In the genomic region with DNA sequence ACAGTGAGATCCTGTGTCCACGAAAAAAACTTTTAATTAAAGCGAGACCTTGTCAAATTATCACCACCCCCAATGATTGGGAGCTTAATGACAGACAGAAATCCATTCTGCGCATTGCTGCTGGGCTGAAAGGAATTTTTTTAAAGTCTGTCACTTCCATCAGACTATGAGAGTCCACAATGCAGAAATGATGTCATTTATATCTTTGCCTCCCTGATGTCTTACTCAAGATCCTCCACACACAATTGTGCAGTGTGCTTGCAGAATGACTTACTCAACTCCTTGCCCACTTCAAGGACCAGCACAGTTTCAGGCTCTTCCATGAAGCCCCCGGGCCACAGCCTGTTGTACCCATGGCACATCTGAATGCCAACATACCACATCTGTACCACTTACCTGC, we compare ENCODE assay signal across 35 cellular contexts. TPM values are rescaled to one million over a fixed set of nuclear protein-coding genes. Genes with fewer than 3 reads are reported as not detected.
"Had no signal": no experiment of that assay in that cellular context is flagged by ENCODE, and none has a peak within 500 bp of the region (broad histone marks: within the 10 kb centered on the region; RNA-seq: fewer than 3 reads in every experiment).

No MANE protein-coding gene starts in this region.

- H3K4me2 ChIP-seq: KMS-11, SK-N-SH had no signal

- DNase-seq: activated CD4-positive, alpha-beta memory T cell treated with anti-CD3 and anti-CD28 coated beads, Interleukin-2, amount 10 ng/mL, durations not matched to agents 7 days and 5 days; activated CD4-positive, alpha-beta T cell treated with anti-CD3 and anti-CD28 coated beads for 1 hour; activated CD4-positive, alpha-beta T cell treated with anti-CD3 and anti-CD28 coated beads for 48 hours; activated CD4-positive, CD25-positive, alpha-beta regulatory T cell; activated CD8-positive, alpha-beta memory T cell treated with anti-CD3 and anti-CD28 coated beads for 24 hours; activated CD8-positive, alpha-beta memory T cell treated with anti-CD3 and anti-CD28 coated beads, Interleukin-2, amount 10 ng/mL, durations not matched to agents 7 days and 5 days; activated effector memory CD4-positive, alpha-beta T cell treated with anti-CD3 and anti-CD28 coated beads, Interleukin-2, amount 50 U/mL, for 16 hours; activated naive CD4-positive, alpha-beta T cell; activated naive CD4-positive, alpha-beta T cell treated with anti-CD3 and anti-CD28 coated beads, Interleukin-2, amount 50 U/mL, for 16 hours; activated naive CD8-positive, alpha-beta T cell treated with anti-CD3 and anti-CD28 coated beads for 36 hours; activated T-cell treated with anti-CD3 and anti-CD28 coated beads, Interleukin-2, amount 50 U/mL, for 1 hour; activated T-cell treated with anti-CD3 and anti-CD28 coated beads, Interleukin-2, amount 50 U/mL, for 72 hours; amygdala; MM.1S; NCI-H1048; NCI-H1105 treated with DMSO at 0.1 percent for 48 hours; NCI-H1436; NCI-H1694; NCI-H1930; NCI-H2081 treated with DMSO at 0.1 percent for 48 hours; NCI-H226; NCI-H446 treated with DMSO at 0.1 percent for 48 hours; NCI-H524; SHP77; SK-N-SH; SW 1271; T-helper 1 cell; T-helper 2 cell; T1000; WERI-Rb-1 had no signal

- H3K9ac ChIP-seq: KMS-11, SK-N-SH had no signal

- H3K4me3 ChIP-seq: ascending aorta, SJSA1 had no signal

- H3K36me3 ChIP-seq: SJSA1 had no signal

- H3K27me3 ChIP-seq: ascending aorta, SJSA1 had no signal

- H3K4me1 ChIP-seq: ascending aorta, SJSA1 had no signal

- H3K9me2 ChIP-seq: SK-N-SH had no signal

- H3K9me3 ChIP-seq: ascending aorta, SJSA1, SK-N-SH had no signal

- H3K27ac ChIP-seq: ascending aorta, KMS-11, SJSA1 had no signal

RNA-seq across cellular contexts. Expression of a gene that starts 41.0 kb away (rescaled TPM):
- total RNA-seq: LHCN-M2, RPMI7951 had no signal
